Comparison of ENCODE assay signal across 8 cellular contexts in the genomic region with DNA sequence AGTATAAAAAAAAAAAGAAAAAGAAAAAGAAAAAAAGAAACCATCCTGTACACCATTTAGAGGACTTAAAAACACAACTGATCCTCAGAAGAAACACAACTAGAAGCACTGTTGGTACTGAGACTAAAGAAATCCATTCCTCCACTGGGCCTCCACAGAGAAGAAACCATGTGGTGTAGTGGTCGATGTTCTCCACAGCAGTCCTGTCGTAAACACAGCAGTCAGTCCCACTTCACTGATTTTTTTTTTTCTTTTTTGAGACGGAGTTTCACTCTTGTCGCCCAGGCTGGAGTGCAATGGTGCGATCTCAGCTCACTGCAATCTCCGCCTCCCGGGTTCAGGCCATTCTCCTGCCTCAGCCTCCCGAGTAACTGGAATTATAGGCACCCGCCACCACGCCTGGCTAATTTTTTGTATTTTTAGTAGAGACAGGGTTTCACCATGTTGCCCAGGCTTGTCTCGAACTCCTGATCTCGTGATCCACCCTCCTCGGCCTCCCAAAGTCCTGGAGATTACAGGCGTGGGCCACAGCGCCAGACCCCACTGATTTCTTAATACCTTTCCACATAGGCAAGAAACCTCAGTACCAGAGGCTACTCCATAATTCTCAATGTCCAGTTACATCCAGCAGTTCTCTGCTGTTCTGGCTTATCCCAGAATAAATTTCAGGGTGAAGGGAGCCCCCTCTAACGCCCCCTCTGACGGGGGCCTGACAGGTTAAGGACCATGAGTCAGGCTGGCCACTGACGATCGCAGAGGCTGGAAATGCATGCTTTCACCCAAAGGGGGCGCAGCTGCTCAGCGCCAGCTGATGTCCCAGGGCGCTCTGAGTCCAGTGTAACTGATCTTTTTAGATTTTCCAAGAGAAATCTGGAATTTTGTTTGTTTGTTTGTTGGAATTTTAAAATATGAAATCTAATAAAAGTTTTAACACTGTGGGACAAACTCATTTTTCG. TPM values are rescaled to one million over a fixed set of nuclear protein-coding genes. Genes with fewer than 3 reads are reported as not detected.
DNase-seq lines count a peak whose midpoint lies in the region; ATAC-seq and TF ChIP-seq lines count a peak whose summit lies in the region.

No MANE protein-coding gene starts in this region.

- intact Hi-C loops in PC-9 (cut with micrococcal nuclease; ENCODE audit: unreplicated experiment): loop anchor here (1.0 kb wide), 1 partner anchor 139 kb away; no protein-coding TSS in a partner anchor
- intact Hi-C loops in natural killer cell (cut with micrococcal nuclease): no loop called here
- intact Hi-C loops in lower leg skin (cut with DNase I; ENCODE audit: low total_unique reads): no loop called here

- ATAC-seq in natural killer cell (peak in 1 of 3 donors; percentile 59), HG02938 (IDR thresholded peaks at IDR 0.05; ENCODE audit: unreplicated experiment) (no peak), HG03039 (IDR thresholded peaks at IDR 0.05; ENCODE audit: unreplicated experiment) (no peak)

- no peaks in the 10 kb centered on the region for H3K9me3 ChIP-seq in PC-9 (ENCODE audit: insufficient read depth, low read depth)

- H3K9me3 Mint-ChIP-seq in endothelial cell (ENCODE audit: unreplicated experiment) (no peaks in the 10 kb centered on the region), natural killer cell (no peaks in the 10 kb centered on the region)

- no peaks in the 10 kb centered on the region for H3K36me3 Mint-ChIP-seq in endothelial cell (ENCODE audit: low read depth, unreplicated experiment)
- no peaks in the 10 kb centered on the region for H3K36me3 Mint-ChIP-seq in natural killer cell

- WGBS in lower leg skin, 2 donors: 55 to 58% methylated on average over 23 of the region's 23 CpGs

- no peaks in the 10 kb centered on the region for H3K27me3 ChIP-seq in PC-9 (ENCODE audit: insufficient read depth, low read depth)

- BruUV-seq in PC-9 (replicated peaks; lab: Mats Ljungman, UMichigan): no TSS peak

- H3K27ac ChIP-seq in PC-9: no peak overlapping the region

- no peaks in the 10 kb centered on the region for H3K79me2 ChIP-seq in PC-9 (ENCODE audit: low read depth)

- H3K36me3 ChIP-seq in PC-9 (ENCODE audit: low read depth): no peaks in the 10 kb centered on the region

- H3F3A ChIP-seq in PC-9 (ENCODE audit: insufficient read depth, low read depth): no peaks in the 10 kb centered on the region

- CTCF ChIA-PET in PC-9 (lab: Charles Lee): no interaction called here

- no peak overlapping the region for H3K27ac Mint-ChIP-seq in endothelial cell (ENCODE audit: unreplicated experiment)
- no peak overlapping the region for H3K27ac Mint-ChIP-seq in natural killer cell

- no peak overlapping the region for H3K4me2 ChIP-seq in PC-9

- no peak overlapping the region for H3K4me3 ChIP-seq in PC-9
- no peak overlapping the region for H3K4me3 ChIP-seq in lower leg skin (ENCODE audit: low read depth, poor library complexity, severe bottlenecking)

- no peak overlapping the region for H3K4me3 Mint-ChIP-seq in endothelial cell (ENCODE audit: unreplicated experiment)
- H3K4me3 Mint-ChIP-seq in natural killer cell: no peak overlapping the region

- peaks cover 8% of the 10 kb centered on the region for H3K4me1 Mint-ChIP-seq in endothelial cell (ENCODE audit: unreplicated experiment)
- H3K4me1 Mint-ChIP-seq in natural killer cell: no peaks in the 10 kb centered on the region

- H2AFZ ChIP-seq in PC-9: no peak overlapping the region

- DNase-seq in stimulated activated CD4-positive, alpha-beta T cell treated with anti-CD3 and anti-CD28 coated beads, Interleukin-12 subunit alpha, Interleukin-12 subunit beta, amount 100 ng/mL, for 48 hours (ENCODE audit: low read depth in 2 of 3, low spot score in 1 of 3): peak; percentile 8 to 22 (median 9)
- no peak for DNase-seq in stimulated activated CD4-positive, alpha-beta T cell treated with anti-CD3 and anti-CD28 coated beads, Interleukin-4, amount 100 ng/mL, for 4 hours
- DNase-seq in PC-9 (peak in 1 of 2 experiments; percentile 44), endothelial cell (ENCODE audit: low spot score) (peak; percentile 72), natural killer cell (no peak), lower leg skin (ENCODE audit: low spot score in 2 of 2) (no peak)

- TF ChIP-seq POLR2A in lower leg skin (IDR thresholded peaks at IDR 0.05): no peak

- H4K20me1 ChIP-seq in PC-9 (ENCODE audit: insufficient read depth): no peaks in the 10 kb centered on the region

- POLR2A ChIA-PET in PC-9 (lab: Charles Lee; ENCODE audit: unreplicated experiment): no interaction called here

- no peaks in the 10 kb centered on the region for H3K9me2 ChIP-seq in PC-9 (ENCODE audit: insufficient read depth)

- H3K27me3 Mint-ChIP-seq in endothelial cell (ENCODE audit: unreplicated experiment) (peaks cover 4% of the 10 kb centered on the region), natural killer cell (ENCODE audit: low read depth in 2 of 2) (peaks cover 16 to 21% of the 10 kb centered on the region in 2 donors)

- TF ChIP-seq CTCF in PC-9 (conservative IDR thresholded peaks at IDR 0.05): peak; percentile 62
- TF ChIP-seq CTCF in endothelial cell (IDR thresholded peaks at IDR 0.05; ENCODE audit: unreplicated experiment): peak; percentile 87
- peak; percentile 34 for TF ChIP-seq CTCF in natural killer cell (IDR thresholded peaks at IDR 0.05)
- no peak for TF ChIP-seq CTCF in lower leg skin (IDR thresholded peaks at IDR 0.05)

- H3K4me1 ChIP-seq in PC-9 (replicated peaks; ENCODE audit: insufficient read depth): no peaks in the 10 kb centered on the region

RNA-seq across cellular contexts. Expression of a gene that starts 24.8 kb away (rescaled TPM):
- total RNA-seq in PC-9 (2021) (0.25 TPM in 1 of 2 replicates, not detected in the other), endothelial cell (ENCODE audit: unreplicated experiment) (not detected), natural killer cell (not detected), lower leg skin (1 to 10 TPM in 1 of 4 donors, under 1 TPM in 3; 0.34 to 6.1 (median 0.81) TPM)

RNA-seq across cellular contexts. Expression of a gene that starts 45.3 kb away (rescaled TPM):
- total RNA-seq in PC-9 (2021): 29.6 and 38.9 TPM in 2 replicates
- 3.5 TPM for total RNA-seq in endothelial cell (ENCODE audit: unreplicated experiment)
- under 1 TPM; 0.35 to 0.85 (median 0.50) TPM for total RNA-seq in natural killer cell
- total RNA-seq in lower leg skin: 1 to 10 TPM in 3 of 4 donors, under 1 TPM in 1; 0.29 to 3.3 (median 1.7) TPM

RNA-seq across cellular contexts. Expression of a gene that starts 59.4 kb away (rescaled TPM):
- total RNA-seq in PC-9 (2021): 0.57 TPM in 1 of 2 replicates, not detected in the other
- not detected for total RNA-seq in endothelial cell (ENCODE audit: unreplicated experiment)
- not detected for total RNA-seq in natural killer cell
- total RNA-seq in lower leg skin: 10 to 100 TPM in 2 of 4 donors, 1 to 10 TPM in 2; 1.7 to 17.5 (median 11.5) TPM

RNA-seq across cellular contexts. Expression of a gene that starts 59.5 kb away (rescaled TPM):
- total RNA-seq in PC-9 (2021): 255 and 274 TPM in 2 replicates
- total RNA-seq in endothelial cell (ENCODE audit: unreplicated experiment): 12.4 TPM
- 1 to 10 TPM; 2.0 to 9.7 (median 2.9) TPM for total RNA-seq in natural killer cell
- total RNA-seq in lower leg skin: 100 to 1,000 TPM in 1 of 4 donors, 10 to 100 TPM in 3; 65.5 to 129 (median 90.3) TPM

Comparison
In these comparisons a context has a peak if more than half of its experiments do, and no peak if none do; other contexts are left out.
1. DNase-seq: peak in stimulated activated CD4-positive, alpha-beta T cell treated with anti-CD3 and anti-CD28 coated beads, Interleukin-12 subunit alpha, Interleukin-12 subunit beta, amount 100 ng/mL, for 48 hours (3 of 3) and endothelial cell (single experiment); none in stimulated activated CD4-positive, alpha-beta T cell treated with anti-CD3 and anti-CD28 coated beads, Interleukin-4, amount 100 ng/mL, for 4 hours (0 of 2), natural killer cell (single experiment) and lower leg skin (0 of 2).
2. CTCF ChIP-seq: peak in PC-9 (single experiment), endothelial cell (single experiment) and natural killer cell (single experiment); none in lower leg skin (0 of 3).